In the genomic region with DNA sequence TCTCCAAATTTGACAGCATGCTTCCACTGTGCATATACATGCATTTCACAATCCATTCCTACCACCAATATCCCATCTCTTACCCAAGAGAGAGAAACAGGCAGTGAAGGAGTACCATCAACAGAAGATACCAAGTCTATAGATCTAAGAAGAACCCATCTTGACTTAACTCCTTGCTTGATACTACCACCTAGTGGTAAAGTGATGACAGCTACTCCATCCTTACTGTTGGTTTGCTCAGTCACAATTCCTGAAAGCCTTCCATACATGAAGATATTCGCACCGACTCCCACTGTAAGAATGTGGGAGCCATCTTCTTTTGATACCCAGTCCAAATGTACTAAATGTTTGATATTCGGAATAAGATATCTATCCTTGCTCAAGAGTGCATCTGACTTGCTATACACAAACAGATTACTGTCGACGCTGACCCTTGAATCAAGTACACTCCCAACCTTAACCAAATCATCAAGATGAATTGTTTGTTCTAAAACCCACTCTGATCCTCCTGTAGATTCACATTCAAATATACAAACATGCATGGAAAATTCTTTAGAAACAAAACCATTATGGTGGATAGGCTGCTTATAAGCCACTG, we compare ENCODE assay signal across 9 cellular contexts.
DNase-seq lines count a peak whose midpoint lies in the region; ATAC-seq, FAIRE-seq and TF ChIP-seq lines count a peak whose summit lies in the region.
"Had no signal": no experiment of that assay in that cellular context is flagged by ENCODE, and none has a peak within 500 bp of the region (broad histone marks: within the 10 kb centered on the region; RNA-seq: fewer than 3 reads in every experiment).

No MANE protein-coding gene starts in this region.

- H3K4me3 ChIP-seq in AG10803 (ENCODE audit: low read length): no peak overlapping the region
- no peak overlapping the region for H3K4me3 ChIP-seq in PC-3 (ENCODE audit: low read length)
- H3K4me3 ChIP-seq in fibroblast of villous mesenchyme (ENCODE audit: low read depth, low read length): no peak overlapping the region
- H3K4me3 ChIP-seq: HAP-1 had no signal

- H2AFZ ChIP-seq in H9 (ENCODE audit: low read length) (no peak overlapping the region), PC-3 (ENCODE audit: low read length) (no peak overlapping the region)

- no peak overlapping the region for H4K5ac ChIP-seq in H9 (ENCODE audit: insufficient read length, low read depth, low read length)

- H3K9me3 ChIP-seq in H9 (ENCODE audit: control insufficient read depth, low read depth, low read length) (no peaks in the 10 kb centered on the region), PC-3 (ENCODE audit: low read length) (no peaks in the 10 kb centered on the region)
- H3K9me3 ChIP-seq: HAP-1 had no signal

- POLR2A ChIA-PET in PC-3 (lab: Charles Lee; ENCODE audit: unreplicated experiment): no interaction called here

- H3K9ac ChIP-seq in H9 (ENCODE audit: extremely low read depth, insufficient read length, low read length): no peak overlapping the region
- no peak overlapping the region for H3K9ac ChIP-seq in PC-3 (ENCODE audit: low read length)

- H2BK12ac ChIP-seq in H9 (ENCODE audit: insufficient read length, low read depth, low read length): no peak overlapping the region

- no peaks in the 10 kb centered on the region for H3K36me3 ChIP-seq in PC-3 (ENCODE audit: low read depth, low read length)
- H3K36me3 ChIP-seq: HAP-1 had no signal

- no peak overlapping the region for H3K18ac ChIP-seq in H9 (ENCODE audit: insufficient read length, low read depth, low read length)

- H3K4me1 ChIP-seq in H9 (ENCODE audit: insufficient read depth, low read length) (no peaks in the 10 kb centered on the region), PC-3 (ENCODE audit: insufficient read depth, low read length) (peaks cover 12% of the 10 kb centered on the region)
- H3K4me1 ChIP-seq: HAP-1 had no signal

- H3K27me3 Mint-ChIP-seq in H9 (ENCODE audit: low read depth): no peaks in the 10 kb centered on the region

- no CpG with 5 or more reads among the region's 5 CpGs for WGBS in H9 (ENCODE audit: extremely low coverage, insufficient read length, low lambda C conversion rate)

- H2BK5ac ChIP-seq in H9 (ENCODE audit: insufficient read length, low read length): no peak overlapping the region

- no peak overlapping the region for H3K27ac ChIP-seq in H9 (ENCODE audit: insufficient read length, low read depth, low read length)
- no peak overlapping the region for H3K27ac ChIP-seq in PC-3 (ENCODE audit: low read length)

- no peak overlapping the region for H2BK120ac ChIP-seq in H9 (ENCODE audit: low read depth, low read length, poor library complexity, severe bottlenecking)

- no peaks in the 10 kb centered on the region for H3K4me1 Mint-ChIP-seq in H9

- no TSS peak for BruUV-seq in PC-3 (replicated peaks; lab: Mats Ljungman, UMichigan)

- no peaks in the 10 kb centered on the region for H3K79me1 ChIP-seq in H9 (ENCODE audit: insufficient read depth, low read depth, low read length, poor library complexity, severe bottlenecking)

- TF ChIP-seq CTCF in AG10803 (conservative IDR thresholded peaks at IDR 0.05; ENCODE audit: low read length) (peak; percentile 68), H9 (conservative IDR thresholded peaks at IDR 0.05) (peak; percentile 78), PC-3 (conservative IDR thresholded peaks at IDR 0.05; ENCODE audit: low read depth, low read length) (peak; percentile 77), fibroblast of villous mesenchyme (IDR thresholded peaks at IDR 0.05; ENCODE audit: insufficient read depth, low read depth, low read length) (peak; percentile 76)

- no peak overlapping the region for H2BK15ac ChIP-seq in H9 (ENCODE audit: low read depth, low read length)

- intact Hi-C loops in PC-3 (cut with micrococcal nuclease): loop anchor here (2.0 to 5.0 kb wide), 4 partner anchors 97 to 337 kb away; no protein-coding TSS in a partner anchor

- H2BK20ac ChIP-seq in H9 (ENCODE audit: low read depth, low read length, poor library complexity, severe bottlenecking): no peak overlapping the region

- H3K27me3 ChIP-seq in H9 (ENCODE audit: insufficient read depth, low read length) (no peaks in the 10 kb centered on the region), PC-3 (ENCODE audit: low read length) (no peaks in the 10 kb centered on the region)

- H3K4me3 Mint-ChIP-seq in H9: no peak overlapping the region

- no peaks in the 10 kb centered on the region for H3K79me2 ChIP-seq in H9 (ENCODE audit: insufficient read depth, low read length)
- H3K79me2 ChIP-seq in PC-3 (ENCODE audit: low read length): no peaks in the 10 kb centered on the region

- H2AK5ac ChIP-seq in H9 (ENCODE audit: insufficient read length, low read length): no peak overlapping the region

- H3K27ac Mint-ChIP-seq in H9: no peak overlapping the region

- H4K8ac ChIP-seq in H9 (replicated peaks; ENCODE audit: insufficient read length, low read depth, low read length): no peak overlapping the region

- ATAC-seq in PC-3: peak; percentile 71
- no peak for ATAC-seq in GM21825 (IDR thresholded peaks at IDR 0.05; ENCODE audit: unreplicated experiment)

- H3K23ac ChIP-seq in H9 (ENCODE audit: insufficient read length, low read depth, low read length): no peak overlapping the region

- no peak overlapping the region for H4K91ac ChIP-seq in H9 (ENCODE audit: insufficient read length, low read depth, low read length)

- H3K56ac ChIP-seq in H9 (ENCODE audit: insufficient read length, low read depth, low read length): no peak overlapping the region

- no peak overlapping the region for H3K14ac ChIP-seq in H9 (ENCODE audit: insufficient read depth, low read length)

- H3F3A ChIP-seq in PC-3 (ENCODE audit: low read length, unreplicated experiment): no peaks in the 10 kb centered on the region

- H3K36me3 Mint-ChIP-seq in H9 (ENCODE audit: insufficient read depth in 1 of 3, low read depth in 3 of 3): peaks cover 0 to 4% (median 0%) of the 10 kb centered on the region in 3 experiments; a peak in 2 of 7 replicates

- H4K20me1 ChIP-seq in H9 (ENCODE audit: control insufficient read depth, insufficient read depth, insufficient read length): no peaks in the 10 kb centered on the region
- H4K20me1 ChIP-seq in PC-3 (ENCODE audit: low read length): no peaks in the 10 kb centered on the region

- H3K4ac ChIP-seq in H9 (ENCODE audit: low read depth, low read length): no peak overlapping the region

- CTCF ChIA-PET in PC-3 (lab: Charles Lee): interaction anchor here (0.8 to 1.2 kb wide), 3 partner anchors 34 to 117 kb away, joined by 3 to 4 read pairs (median 3); no protein-coding TSS in a partner anchor

- H3K9me2 ChIP-seq in PC-3 (replicated peaks; ENCODE audit: low read length): no peaks in the 10 kb centered on the region

- FAIRE-seq in urothelium cell line (lab: Jason Lieb, UNC): no peak

- peak; percentile 39 for DNase-seq in AG10803 (ENCODE audit: low read depth)
- no peak for DNase-seq in H9
- peak; percentile 60 for DNase-seq in PC-3
- peak; percentile 53 for DNase-seq in fibroblast of villous mesenchyme (ENCODE audit: low read depth)
- DNase-seq in urothelium cell line (ENCODE audit: low spot score): peak; percentile 29
- DNase-seq in DMS153 (lab: John Stamatoyannopoulos, UW): no peak
- no peak for DNase-seq in stimulated activated CD4-positive, alpha-beta T cell treated with anti-CD3 and anti-CD28 coated beads, Interleukin-4, amount 100 ng/mL, for 24 hours

- H3T11ph ChIP-seq in H9 (ENCODE audit: low read length): no peak overlapping the region

- H3K4me2 ChIP-seq in H9 (ENCODE audit: insufficient read depth, insufficient read length, low read length) (no peak overlapping the region), PC-3 (ENCODE audit: low read length) (no peak overlapping the region)

- H3K9me3 Mint-ChIP-seq in H9: no peaks in the 10 kb centered on the region

- no peaks in the 10 kb centered on the region for H3K23me2 ChIP-seq in H9 (ENCODE audit: insufficient read length, low read depth, low read length, poor library complexity, severe bottlenecking)

Comparison
In these comparisons a context has a peak if more than half of its experiments do, and no peak if none do; other contexts are left out.
1. DNase-seq: peak in AG10803 (single experiment), PC-3 (single experiment), fibroblast of villous mesenchyme (single experiment) and urothelium cell line (single experiment); none in H9 (single experiment), DMS153 (single experiment) and stimulated activated CD4-positive, alpha-beta T cell treated with anti-CD3 and anti-CD28 coated beads, Interleukin-4, amount 100 ng/mL, for 24 hours (single experiment).
2. Peak in every context shown above with its lines, with median percentiles within 50 percentile points of each other: CTCF ChIP-seq.